Comparison of ENCODE assay signal across 21 cellular contexts in the genomic region with DNA sequence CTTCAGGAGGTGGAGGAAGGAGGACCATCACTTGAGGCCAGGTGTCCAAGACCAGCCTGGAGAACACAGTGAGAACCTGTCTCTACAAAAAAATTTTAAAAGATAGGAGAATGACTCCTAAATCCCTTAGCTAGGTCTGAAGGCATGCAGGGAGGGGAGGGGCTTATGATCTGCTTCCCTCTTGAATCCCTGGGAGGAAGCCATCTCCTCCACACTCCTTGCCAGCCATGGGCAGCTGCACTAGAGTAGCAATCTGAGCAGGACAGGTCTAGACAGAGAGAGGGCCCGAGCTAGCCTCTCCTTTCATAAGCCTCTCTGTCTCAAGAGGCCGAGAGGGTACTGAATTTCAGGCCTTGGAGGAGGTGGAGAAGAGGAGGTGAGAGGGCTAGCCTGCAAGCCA. TPM values are rescaled to one million over a fixed set of nuclear protein-coding genes. Genes with fewer than 3 reads are reported as not detected.
"Had no signal": no experiment of that assay in that cellular context is flagged by ENCODE, and none has a peak within 500 bp of the region (broad histone marks: within the 10 kb centered on the region; RNA-seq: fewer than 3 reads in every experiment).

No MANE protein-coding gene starts in this region.

- H3K27me3 ChIP-seq: gastrocnemius medialis, left lung had no signal

- H3K27ac Mint-ChIP-seq: activated CD8-positive, alpha-beta T cell treated with anti-CD3 and anti-CD28 coated beads, Interleukin-2, amount 10 ng/mL, durations not matched to agents 7 days and 5 days; activated naive CD4-positive, alpha-beta T cell treated with anti-CD3 and anti-CD28 coated beads, Interleukin-2, amount 50 U/mL, for 72 hours; naive thymus-derived CD8-positive, alpha-beta T cell; T-helper 2 cell treated with Interferon-gamma antibody and Interleukin-4, amounts not matched to agents 5 μg/mL and 100 μg/mL, for 36 hours had no signal

- H3K36me3 Mint-ChIP-seq: activated naive CD4-positive, alpha-beta T cell treated with anti-CD3 and anti-CD28 coated beads, Interleukin-2, amount 50 U/mL, for 72 hours; naive thymus-derived CD8-positive, alpha-beta T cell had no signal

- H3K9me3 Mint-ChIP-seq: activated naive CD4-positive, alpha-beta T cell treated with anti-CD3 and anti-CD28 coated beads, Interleukin-2, amount 50 U/mL, for 72 hours; T-helper 2 cell treated with Interferon-gamma antibody and Interleukin-4, amounts not matched to agents 5 μg/mL and 100 μg/mL, for 36 hours had no signal

- H3K36me3 ChIP-seq: gastrocnemius medialis, left lung, prostate gland had no signal

- DNase-seq: activated CD4-positive, alpha-beta T cell treated with anti-CD3 and anti-CD28 coated beads for 1 hour; activated CD4-positive, alpha-beta T cell treated with anti-CD3 and anti-CD28 coated beads, Interleukin-2, amount 50 U/mL, for 1 hour; activated CD8-positive, alpha-beta T cell treated with anti-CD3 and anti-CD28 coated beads, Interleukin-2, amount 10 ng/mL, durations not matched to agents 7 days and 5 days; activated T-cell treated with anti-CD3 and anti-CD28 coated beads, Interleukin-2, amount 50 U/mL, for 1 hour; central memory CD4-positive, alpha-beta T cell; dermis blood vessel endothelial cell; effector memory CD4-positive, alpha-beta T cell; gastrocnemius medialis; hippocampal formation; kidney glomerular epithelial cell; left lung; naive thymus-derived CD8-positive, alpha-beta T cell; stimulated activated CD4-positive, alpha-beta T cell treated with anti-CD3 and anti-CD28 coated beads, Interleukin-2, amount 100 ng/mL, for 48 hours; stimulated activated naive CD4-positive, alpha-beta T cell treated with Interleukin-2 at 50 U/mL for 16 hours had no signal

- H3K4me1 Mint-ChIP-seq: naive thymus-derived CD8-positive, alpha-beta T cell had no signal

- H3K9me3 ChIP-seq: gastrocnemius medialis, left lung, prostate gland had no signal

- H3K4me3 Mint-ChIP-seq: activated CD8-positive, alpha-beta T cell treated with anti-CD3 and anti-CD28 coated beads, Interleukin-2, amount 10 ng/mL, durations not matched to agents 7 days and 5 days; naive thymus-derived CD8-positive, alpha-beta T cell; T-helper 2 cell treated with Interferon-gamma antibody and Interleukin-4, amounts not matched to agents 5 μg/mL and 100 μg/mL, for 36 hours had no signal

- H3K4me1 ChIP-seq: gastrocnemius medialis, left lung, prostate gland had no signal

- H3K27ac ChIP-seq: gastrocnemius medialis, left lung, prostate gland had no signal

- H3K4me3 ChIP-seq: gastrocnemius medialis, left lung, lung, prostate gland had no signal

RNA-seq across cellular contexts. Expression of a gene that starts 42.5 kb away (rescaled TPM):
- total RNA-seq: activated CD8-positive, alpha-beta T cell treated with anti-CD3 and anti-CD28 coated beads, Interleukin-2, amount 10 ng/mL, durations not matched to agents 7 days and 5 days; activated naive CD4-positive, alpha-beta T cell treated with anti-CD3 and anti-CD28 coated beads, Interleukin-2, amount 50 U/mL, for 72 hours; astrocyte; dermis blood vessel endothelial cell; gastrocnemius medialis; left lung; lung; mesenteric fat pad; naive thymus-derived CD8-positive, alpha-beta T cell; osteocyte had no signal
